ENCODE assay signal across 26 cellular contexts in the genomic region with DNA sequence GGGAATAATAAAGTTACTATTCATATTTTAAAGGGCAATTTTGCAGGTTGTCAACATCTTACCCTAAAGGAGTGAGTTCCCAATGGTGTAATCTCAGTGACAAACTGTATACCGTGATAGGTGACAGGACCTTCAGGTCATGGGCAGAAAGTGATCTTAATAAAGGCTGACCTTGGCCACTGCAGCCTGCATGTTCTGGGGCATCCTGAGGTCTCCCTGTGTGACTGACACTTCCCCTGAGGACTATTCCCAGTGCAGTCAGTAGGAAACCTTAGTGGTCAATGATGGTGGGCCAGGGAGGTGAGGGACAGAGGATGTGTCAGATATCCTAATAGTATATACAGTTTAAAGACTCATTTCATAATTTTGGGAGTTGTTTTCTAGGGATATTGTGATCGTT.
A peak's percentile ranks its signal among the peaks of the same experiment; 100 is the strongest.
DNase-seq lines count a peak whose midpoint lies in the region; FAIRE-seq and TF ChIP-seq lines count a peak whose summit lies in the region.
"Had no signal": no experiment of that assay in that cellular context is flagged by ENCODE, and none has a peak within 500 bp of the region (broad histone marks: within the 10 kb centered on the region; RNA-seq: fewer than 3 reads in every experiment).

No MANE protein-coding gene starts in this region.

- no TSS peak for BruUV-seq in MCF 10A (replicated peaks; lab: Mats Ljungman, UMichigan)
- no TSS peak for BruUV-seq in mammary epithelial cell (replicated peaks; lab: Mats Ljungman, UMichigan)

- FAIRE-seq in kidney (lab: Jason Lieb, UNC) (no peak), H54 (lab: Jason Lieb, UNC) (no peak)
- FAIRE-seq: GM12892, GM18507, GM19239, H1, K562 had no signal

- no peaks in the 10 kb centered on the region for H3K9me3 Mint-ChIP-seq in MCF 10A (ENCODE audit: unreplicated experiment)
- H3K9me3 Mint-ChIP-seq in progenitor cell of endocrine pancreas (ENCODE audit: low read depth): peaks cover 16% of the 10 kb centered on the region
- H3K9me3 Mint-ChIP-seq: CD8-positive, alpha-beta memory T cell had no signal

- no peak overlapping the region for H3K4me2 ChIP-seq in mammary epithelial cell (ENCODE audit: insufficient read depth, low read depth, low read length)
- H3K4me2 ChIP-seq: BLaER1 treated with 17β-estradiol and CSF1 and Interleukin-3, amounts not matched to agents 10 nM and 100 nM had no signal

- in situ Hi-C loops in mammary epithelial cell (cut with MboI; ENCODE audit: low sequenced_read_pairs in 2 of 2): no loop called here

- peaks cover 20% of the 10 kb centered on the region for H3K4me1 Mint-ChIP-seq in MCF 10A (ENCODE audit: insufficient read depth, unreplicated experiment)
- H3K4me1 Mint-ChIP-seq in progenitor cell of endocrine pancreas (ENCODE audit: low read depth): peaks cover 46% of the 10 kb centered on the region
- H3K4me1 Mint-ChIP-seq: CD8-positive, alpha-beta memory T cell had no signal

- TF ChIP-seq CTCF in MCF 10A (IDR thresholded peaks at IDR 0.05; ENCODE audit: unreplicated experiment) (no peak), mammary epithelial cell (conservative IDR thresholded peaks at IDR 0.05 in 1 of 2, IDR thresholded peaks at IDR 0.05 in 1 of 2; ENCODE audit: extremely low read depth in 1 of 2, insufficient read depth in 1 of 2, low read depth in 1 of 2, low read length in 2 of 2) (no peak), 22Rv1 (IDR thresholded peaks at IDR 0.05) (no peak), kidney (IDR thresholded peaks at IDR 0.05; ENCODE audit: borderline replicate concordance, extremely low read depth, insufficient read depth) (no peak), progenitor cell of endocrine pancreas (IDR thresholded peaks at IDR 0.05; ENCODE audit: unreplicated experiment) (no peak), suprapubic skin (IDR thresholded peaks at IDR 0.05) (no peak)

- POLR2A ChIA-PET in MCF 10A (lab: Yijun Ruan, JAX): no interaction called here

- no peak overlapping the region for H3K27ac ChIP-seq in mammary epithelial cell (ENCODE audit: insufficient read depth, low read depth, low read length)
- peak overlapping the region; percentile 80 for H3K27ac ChIP-seq in 22Rv1
- H3K27ac ChIP-seq in kidney (ENCODE audit: low read depth in 2 of 2, low read length in 2 of 2): peak overlapping the region; percentile 22 to 42
- no peak overlapping the region for H3K27ac ChIP-seq in suprapubic skin
- H3K27ac ChIP-seq: BLaER1 treated with 17β-estradiol and CSF1 and Interleukin-3, amounts not matched to agents 10 nM and 100 nM had no signal

- no peaks in the 10 kb centered on the region for H3K36me3 Mint-ChIP-seq in MCF 10A (ENCODE audit: insufficient read depth, unreplicated experiment)
- H3K36me3 Mint-ChIP-seq in progenitor cell of endocrine pancreas (ENCODE audit: insufficient read depth): no peaks in the 10 kb centered on the region
- H3K36me3 Mint-ChIP-seq: CD8-positive, alpha-beta memory T cell had no signal

- H3K27me3 ChIP-seq in mammary epithelial cell (ENCODE audit: insufficient read depth, low read length) (no peaks in the 10 kb centered on the region), suprapubic skin (peaks cover 2% of the 10 kb centered on the region)
- H3K27me3 ChIP-seq: BLaER1 treated with 17β-estradiol and CSF1 and Interleukin-3, amounts not matched to agents 10 nM and 100 nM had no signal

- H3K9ac ChIP-seq in mammary epithelial cell (ENCODE audit: insufficient read depth, low read length) (no peak overlapping the region), kidney (ENCODE audit: low read length in 2 of 2) (peak overlapping the region in 1 of 2 donors; percentile 16)
- H3K9ac ChIP-seq: BLaER1 treated with 17β-estradiol and CSF1 and Interleukin-3, amounts not matched to agents 10 nM and 100 nM had no signal

- intact Hi-C loops in MCF 10A (cut with micrococcal nuclease) (no loop called here), mammary epithelial cell (cut with micrococcal nuclease) (no loop called here), kidney (cut with DNase I) (no loop called here)

- H3K27ac Mint-ChIP-seq in MCF 10A (ENCODE audit: low read depth, unreplicated experiment) (peak overlapping the region; percentile 33), progenitor cell of endocrine pancreas (peak overlapping the region; percentile 96)

- H3K36me3 ChIP-seq in mammary epithelial cell (ENCODE audit: insufficient read depth, low read length): no peaks in the 10 kb centered on the region
- H3K36me3 ChIP-seq in kidney (ENCODE audit: control insufficient read depth in 1 of 2, insufficient read depth in 2 of 2, low read length in 2 of 2): no peaks in the 10 kb centered on the region
- H3K36me3 ChIP-seq in suprapubic skin: no peaks in the 10 kb centered on the region
- H3K36me3 ChIP-seq: BLaER1 treated with 17β-estradiol and CSF1 and Interleukin-3, amounts not matched to agents 10 nM and 100 nM had no signal

- peaks cover 3% of the 10 kb centered on the region for H3K4me1 ChIP-seq in mammary epithelial cell (ENCODE audit: insufficient read depth, low read length)
- H3K4me1 ChIP-seq in kidney (ENCODE audit: control insufficient read depth in 1 of 2, insufficient read depth in 1 of 2, low read depth in 1 of 2, low read length in 2 of 2): peaks cover 6 to 31% of the 10 kb centered on the region in 2 donors
- H3K4me1 ChIP-seq in suprapubic skin: peaks cover 2% of the 10 kb centered on the region

- H3K27me3 Mint-ChIP-seq in MCF 10A (ENCODE audit: insufficient read depth, unreplicated experiment): no peaks in the 10 kb centered on the region
- no peaks in the 10 kb centered on the region for H3K27me3 Mint-ChIP-seq in progenitor cell of endocrine pancreas

- 100% methylated on average over 2 of the region's 2 CpGs for WGBS in mammary epithelial cell (ENCODE audit: low coverage, missing lambda C conversion rate)
- WGBS in suprapubic skin: 88% methylated on average over 2 of the region's 2 CpGs

- no peak overlapping the region for H3K4me3 Mint-ChIP-seq in MCF 10A (ENCODE audit: unreplicated experiment)
- no peak overlapping the region for H3K4me3 Mint-ChIP-seq in progenitor cell of endocrine pancreas (ENCODE audit: low read depth)
- H3K4me3 Mint-ChIP-seq: CD8-positive, alpha-beta memory T cell had no signal

- DNase-seq in MCF 10A (ENCODE audit: unreplicated experiment): no peak
- no peak for DNase-seq in mammary epithelial cell
- DNase-seq in kidney: no peak
- no peak for DNase-seq in progenitor cell of endocrine pancreas (ENCODE audit: low spot score, unreplicated experiment)
- no peak for DNase-seq in suprapubic skin (ENCODE audit: low spot score in 2 of 2)
- no peak for DNase-seq in H54 (ENCODE audit: insufficient read length, low spot score)
- DNase-seq in H4 (ENCODE audit: low spot score): no peak
- DNase-seq: 8988T; Calu3; CD8-positive, alpha-beta memory T cell; DMS153; MM.1S; NCI-H1048; NCI-H1417 treated with DMSO at 0.1 percent for 48 hours; NCI-H187; NCI-H446 treated with DMSO at 0.1 percent for 48 hours; NCI-H526 treated with DMSO at 0.1 percent for 48 hours; OCI-M1; SHP77 had no signal

- dilution Hi-C loops in mammary epithelial cell (cut with HindIII; ENCODE audit: low sequenced_read_pairs): no loop called here

- no peaks in the 10 kb centered on the region for H3K9me3 ChIP-seq in mammary epithelial cell (replicated peaks; ENCODE audit: insufficient read depth, low read length)
- no peaks in the 10 kb centered on the region for H3K9me3 ChIP-seq in kidney (ENCODE audit: control insufficient read depth in 1 of 2, low read length in 2 of 2)
- no peaks in the 10 kb centered on the region for H3K9me3 ChIP-seq in suprapubic skin

- no peak overlapping the region for H2AFZ ChIP-seq in mammary epithelial cell (ENCODE audit: low read depth, low read length)

- TF ChIP-seq EP300 in suprapubic skin (IDR thresholded peaks at IDR 0.05): no peak

- no peaks in the 10 kb centered on the region for H3K79me2 ChIP-seq in mammary epithelial cell (ENCODE audit: insufficient read depth, low read length)

- CTCF ChIA-PET in MCF 10A (lab: Yijun Ruan, JAX): no interaction called here
- CTCF ChIA-PET in mammary epithelial cell (lab: Charles Lee; ENCODE audit: low non-redundant PET): no interaction called here

- H4K20me1 ChIP-seq in mammary epithelial cell (ENCODE audit: insufficient read depth, low read length): no peaks in the 10 kb centered on the region
- H4K20me1 ChIP-seq: BLaER1 treated with 17β-estradiol and CSF1 and Interleukin-3, amounts not matched to agents 10 nM and 100 nM had no signal

- H3K4me3 ChIP-seq in mammary epithelial cell (replicated peaks in 1 of 3; ENCODE audit: insufficient read depth in 1 of 3, low read depth in 2 of 3, low read length in 3 of 3) (no peak overlapping the region), kidney (ENCODE audit: low read length in 2 of 2) (no peak overlapping the region), suprapubic skin (no peak overlapping the region)
- H3K4me3 ChIP-seq: BLaER1 treated with 17β-estradiol and CSF1 and Interleukin-3, amounts not matched to agents 10 nM and 100 nM; K562 had no signal

- TF ChIP-seq POLR2A in suprapubic skin (IDR thresholded peaks at IDR 0.05) (no peak), H54 (IDR thresholded peaks at IDR 0.05; ENCODE audit: low read depth, low read length) (no peak)

Comparison
In these comparisons a context has a peak if more than half of its experiments do, and no peak if none do; other contexts are left out.
1. H3K27ac ChIP-seq: peak in 22Rv1 (single experiment) and kidney (2 of 2); none in mammary epithelial cell (single experiment) and suprapubic skin (single experiment).